In the genomic region with DNA sequence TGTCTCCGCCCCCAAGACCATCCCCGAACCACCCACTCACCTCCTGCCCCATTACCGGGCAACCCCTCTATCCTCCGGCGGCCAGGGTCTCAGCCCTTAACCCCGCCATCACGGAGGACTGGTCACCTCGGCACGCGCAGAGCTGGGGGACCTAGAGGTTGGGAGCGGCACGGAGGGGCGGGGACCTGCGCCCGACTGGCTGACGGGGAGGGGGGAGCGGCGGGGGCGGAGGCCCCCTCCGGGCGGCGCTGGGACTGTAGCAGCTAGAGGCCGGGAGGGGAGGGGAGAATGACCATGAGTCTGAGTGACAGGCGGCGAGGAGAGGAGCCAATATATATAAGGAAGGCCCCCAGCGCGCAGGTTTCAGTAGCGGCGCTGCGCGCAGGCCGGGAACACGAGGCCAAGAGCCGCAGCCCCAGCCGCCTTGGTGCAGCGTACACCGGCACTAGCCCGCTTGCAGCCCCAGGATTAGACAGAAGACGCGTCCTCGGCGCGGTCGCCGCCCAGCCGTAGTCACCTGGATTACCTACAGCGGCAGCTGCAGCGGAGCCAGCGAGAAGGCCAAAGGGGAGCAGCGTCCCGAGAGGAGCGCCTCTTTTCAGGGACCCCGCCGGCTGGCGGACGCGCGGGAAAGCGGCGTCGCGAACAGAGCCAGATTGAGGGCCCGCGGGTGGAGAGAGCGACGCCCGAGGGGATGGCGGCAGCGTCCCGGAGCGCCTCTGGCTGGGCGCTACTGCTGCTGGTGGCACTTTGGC, we compare ENCODE assay signal across 8 cellular contexts. TPM values are rescaled to one million over a fixed set of nuclear protein-coding genes. Genes with fewer than 3 reads are reported as not detected.
DNase-seq lines count a peak whose midpoint lies in the region; ATAC-seq and TF ChIP-seq lines count a peak whose summit lies in the region.

Gene DLL4, plus strand, starts transcription at position 366 of the 755 bp plus-strand sequence. Its CDS starts 329 bp downstream, at position 695.

- H3K36me3 Mint-ChIP-seq in CD4-positive, alpha-beta T cell (ENCODE audit: low read depth) = no peaks in the 10 kb centered on the region
- no peaks in the 10 kb centered on the region for H3K36me3 Mint-ChIP-seq in HFFc6 (ENCODE audit: low read depth)

- H3K27me3 ChIP-seq in CD4-positive, alpha-beta T cell (ENCODE audit: control insufficient read depth, insufficient read depth, low read length) = peaks cover 74% of the 10 kb centered on the region
- H3K27me3 ChIP-seq in cardiac muscle cell (peaks cover 95% of the 10 kb centered on the region), prostate gland (replicated peaks; ENCODE audit: insufficient read depth) (peaks cover 15% of the 10 kb centered on the region)

- H3K27me3 Mint-ChIP-seq in CD4-positive, alpha-beta T cell = peaks cover 82% of the 10 kb centered on the region
- peaks cover 22% of the 10 kb centered on the region for H3K27me3 Mint-ChIP-seq in HFFc6 (ENCODE audit: insufficient read depth)

- peaks cover 56% of the 10 kb centered on the region for H3K4me1 Mint-ChIP-seq in CD4-positive, alpha-beta T cell (ENCODE audit: low read depth)
- peaks cover 25% of the 10 kb centered on the region for H3K4me1 Mint-ChIP-seq in HFFc6 (ENCODE audit: low read depth)

- TF ChIP-seq POLR2A in prostate gland (IDR thresholded peaks at IDR 0.05) = no peak

- H3K4me3 ChIP-seq in cardiac muscle cell (peak within 1 kb of the TSS; percentile 41), prostate gland (peak within 1 kb of the TSS; percentile 33 to 35)

- H3K27ac ChIP-seq in CD4-positive, alpha-beta T cell (ENCODE audit: low read depth, low read length) = no peak within 1 kb of the TSS
- H3K27ac ChIP-seq in cardiac muscle cell (no peak within 1 kb of the TSS), prostate gland (peak within 1 kb of the TSS in 1 of 2 donors; percentile 22)

- peak within 1 kb of the TSS; percentile 81 for H3K4me3 Mint-ChIP-seq in CD4-positive, alpha-beta T cell
- peak within 1 kb of the TSS; percentile 85 for H3K4me3 Mint-ChIP-seq in HFFc6

- H3K4me1 ChIP-seq in cardiac muscle cell (ENCODE audit: low read depth) = peaks cover 11% of the 10 kb centered on the region
- peaks cover 26% of the 10 kb centered on the region for H3K4me1 ChIP-seq in prostate gland (replicated peaks)

- CTCF ChIA-PET in CD4-positive, alpha-beta T cell (lab: Charles Lee) = interaction anchor here (1.6 to 4.8 kb wide), 3 partner anchors 12 to 25 kb away, joined by 4 to 43 read pairs (median 7); no protein-coding TSS in a partner anchor

- intact Hi-C loops in CD4-positive, alpha-beta T cell (cut with DNase I, micrococcal nuclease) = loop anchor here in 1 of 2 experiments (2.0 kb wide), 1 partner anchor 14 kb away; no protein-coding TSS in a partner anchor
- intact Hi-C loops in prostate gland (cut with DNase I) = no loop called here

- H3K9me3 Mint-ChIP-seq in CD4-positive, alpha-beta T cell = no peaks in the 10 kb centered on the region
- H3K9me3 Mint-ChIP-seq in HFFc6 = no peaks in the 10 kb centered on the region

- POLR2A ChIA-PET in CD4-positive, alpha-beta T cell (lab: Charles Lee) = interaction anchor here (0.8 to 5.9 kb wide), 5 partner anchors 12 to 35 kb away, joined by 3 to 49 read pairs (median 4); partner anchors contain the start of gene VPS18

- under 1% methylated on average over 46 of the region's 72 CpGs for WGBS in prostate gland

- TF ChIP-seq CTCF in CD4-positive, alpha-beta T cell (IDR thresholded peaks at IDR 0.05) = no peak
- TF ChIP-seq CTCF in HFFc6 (IDR thresholded peaks at IDR 0.05) (no peak), cardiac muscle cell (IDR thresholded peaks at IDR 0.05; ENCODE audit: low read depth, low read length) (no peak), prostate gland (IDR thresholded peaks at IDR 0.05) (peak in 1 of 4 experiments; percentile 23)

- no peaks in the 10 kb centered on the region for H3K36me3 ChIP-seq in cardiac muscle cell
- H3K36me3 ChIP-seq in prostate gland = no peaks in the 10 kb centered on the region

- peak; percentile 50 for ATAC-seq in CD4-positive, alpha-beta T cell (ENCODE audit: poor library complexity)
- no peak for ATAC-seq in HG02852 (IDR thresholded peaks at IDR 0.05; ENCODE audit: unreplicated experiment)

- peak in 2 of 10 experiments; percentile 36 to 48 for DNase-seq in CD4-positive, alpha-beta T cell
- DNase-seq in HFFc6 (no peak), NCI-H748 treated with DMSO at 0.1 percent for 48 hours (lab: John Stamatoyannopoulos, UW) (peak; percentile 83), cardiac muscle cell (ENCODE audit: low read depth in 1 of 2, low spot score in 1 of 2) (peak; percentile 50 to 69), prostate gland (ENCODE audit: low spot score) (peak; percentile 55), SKM-1 treated with dmso at 0.1 percent for 144 hours (lab: John Stamatoyannopoulos, UW; ENCODE audit: unreplicated experiment) (no peak)
- peak; percentile 47 for DNase-seq in activated naive CD4-positive, alpha-beta T cell treated with Interleukin-2 at 50 U/mL for 16 hours

- H3K9me3 ChIP-seq in CD4-positive, alpha-beta T cell (ENCODE audit: control insufficient read depth, low read length) = no peaks in the 10 kb centered on the region
- no peaks in the 10 kb centered on the region for H3K9me3 ChIP-seq in cardiac muscle cell (ENCODE audit: low read depth)
- H3K9me3 ChIP-seq in prostate gland = no peaks in the 10 kb centered on the region

- H3K27ac Mint-ChIP-seq in CD4-positive, alpha-beta T cell = no peak within 1 kb of the TSS
- H3K27ac Mint-ChIP-seq in HFFc6 = no peak within 1 kb of the TSS

RNA-seq across cellular contexts. Expression of gene DLL4, which starts in this region (rescaled TPM):
- under 1 TPM; 0.11 to 0.14 TPM for total RNA-seq in CD4-positive, alpha-beta T cell
- total RNA-seq in HFFc6 (2021; fragmentation: NEBNext Ultra II Directional; extraction: Animal tissue kit (Norgen Biotek cat#: 25700)) = under 1 TPM in 2 of 6 experiments, not detected in 4; 0.05 to 0.11 TPM
- total RNA-seq in cardiac muscle cell (0.11 and 0.71 TPM in 2 replicates), prostate gland (1 to 10 TPM; 6.2 to 6.5 TPM)
- 0.42 TPM in 1 of 2 replicates, not detected in the other for polyA plus RNA-seq in cardiac muscle cell

Comparison
In these comparisons a context has a peak if more than half of its experiments do, and no peak if none do; other contexts are left out.
1. Peak in ATAC-seq in CD4-positive, alpha-beta T cell; RNA of the gene not detected or under 1 TPM.
2. Peak in DNase-seq and H3K4me3 ChIP-seq in cardiac muscle cell; RNA of the gene not detected or under 1 TPM.
3. DNase-seq: peak in NCI-H748 treated with DMSO at 0.1 percent for 48 hours (single experiment), activated naive CD4-positive, alpha-beta T cell treated with Interleukin-2 at 50 U/mL for 16 hours (single experiment) and prostate gland (single experiment); none in HFFc6 (single experiment) and SKM-1 treated with dmso at 0.1 percent for 144 hours (single experiment).